In genomic region chr5:103919526-103919925, GRCh38 we compare ENCODE assay signal across 13 cellular contexts.
"Had no signal": no experiment of that assay in that cellular context is flagged by ENCODE, and none has a peak within 500 bp of the region (broad histone marks: within the 10 kb centered on the region; RNA-seq: fewer than 3 reads in every experiment).

No MANE protein-coding gene starts in this region.

- H3K36me3 ChIP-seq: right lobe of liver, tibial nerve had no signal

- H3K9me3 ChIP-seq: right lobe of liver, tibial nerve had no signal

- H3K27me3 ChIP-seq: right lobe of liver, tibial nerve had no signal

- H3K4me1 ChIP-seq: right lobe of liver had no signal

- H3K27ac ChIP-seq: right lobe of liver, tibial nerve had no signal

- DNase-seq: activated B cell treated with CpG ODN at 0.5 μM for 24 hours; activated CD4-positive, alpha-beta T cell treated with anti-CD3 and anti-CD28 coated beads, Interleukin-2, amount 10 ng/mL, durations not matched to agents 24 days and 14 days; activated CD8-positive, alpha-beta memory T cell treated with anti-CD3 and anti-CD28 coated beads for 24 hours; amniotic stem cell; erythroblast; immature natural killer cell; right lobe of liver; stimulated activated CD4-positive, alpha-beta T cell treated with anti-CD3 and anti-CD28 coated beads, Interleukin-2, amount 100 ng/mL, for 24 hours; stimulated activated naive B cell treated with anti-CD40 and anti-IgM and Interleukin-4, amounts not matched to agents 10 μg/mL and 1 μg/mL and 100 μg/mL, for 72 hours; T-helper 17 cell had no signal

- H3K4me3 ChIP-seq: right lobe of liver, tibial nerve had no signal

- ATAC-seq: activated T-helper 17 cell treated with anti-CD3 and anti-CD28 coated beads, Interleukin-2, amount 50 U/mL, for 72 hours; left lobe of liver; right lobe of liver; stimulated activated naive B cell treated with anti-CD40 and anti-IgM and Interleukin-4, amounts not matched to agents 10 μg/mL and 1 μg/mL and 100 μg/mL, for 72 hours; T-helper 17 cell had no signal
